In genomic region chr22:43955040-43955882, GRCh38 we compare ENCODE assay signal across 1 cellular context.
A peak's percentile ranks its signal among the peaks of the same experiment; 100 is the strongest.
TF ChIP-seq lines count a peak whose summit lies in the region.

SAMM50 (plus strand) TSS chr22:43955442; CDS start chr22:43955578, 136 bp downstream.

TF ChIP-seq in HepG2, 621 proteins besides CTCF, POLR2A, EP300 and RAD21 (continued from another document and continues in another):
- TF ChIP-seq AHR (CRISPR knock-in tag; IDR thresholded peaks at IDR 0.05) (0 out of 2 replicates have a peak, but pooled peaks have one; percentile 27), NFYC (CRISPR knock-in tag; IDR thresholded peaks at IDR 0.05) (peak; percentile 95), HNRNPUL1 (IDR thresholded peaks at IDR 0.05; ENCODE audit: low read depth, low read length) (0 out of 2 replicates have a peak, but pooled peaks have one; percentile 33), UBTF (CRISPR knock-in tag; IDR thresholded peaks at IDR 0.05) (peak; percentile 96), ZNF766 (CRISPR knock-in tag; IDR thresholded peaks at IDR 0.05; ENCODE audit: borderline replicate concordance) (peak; percentile 46; the same call in 1 of the 2 replicates), ZNF12 (CRISPR knock-in tag; IDR thresholded peaks at IDR 0.05) (0 out of 2 replicates have a peak, but pooled peaks have one; percentile 37), ZNF160 (CRISPR knock-in tag; IDR thresholded peaks at IDR 0.05) (no peak), ZNF710 (CRISPR knock-in tag; IDR thresholded peaks at IDR 0.05; ENCODE audit: borderline replicate concordance) (peak; percentile 79; the same call in 1 of the 2 replicates), GPN1 (CRISPR knock-in tag; IDR thresholded peaks at IDR 0.05; ENCODE audit: borderline replicate concordance) (no peak), ADNP (CRISPR knock-in tag; IDR thresholded peaks at IDR 0.05) (no peak), ZNF3 (CRISPR knock-in tag; IDR thresholded peaks at IDR 0.05) (no peak), ARNT2 (CRISPR knock-in tag; IDR thresholded peaks at IDR 0.05; ENCODE audit: low read depth) (peak; percentile 79; the same call in 1 of the 2 replicates), ZNF577 (CRISPR knock-in tag; IDR thresholded peaks at IDR 0.05; ENCODE audit: borderline replicate concordance, low read depth) (no peak), ZSCAN29 (CRISPR knock-in tag; conservative IDR thresholded peaks at IDR 0.05) (0 out of 2 replicates have a peak, but pooled peaks have one; percentile 34), ZBTB46 (CRISPR knock-in tag; IDR thresholded peaks at IDR 0.05; ENCODE audit: borderline replicate concordance) (no peak), ZNF414 (CRISPR knock-in tag; IDR thresholded peaks at IDR 0.05) (peak; percentile 97), ZNF768 (CRISPR knock-in tag; IDR thresholded peaks at IDR 0.05) (peak; percentile 60; the same call in 1 of the 2 replicates), ZSCAN21 (CRISPR knock-in tag; IDR thresholded peaks at IDR 0.05; ENCODE audit: borderline replicate concordance) (peak; percentile 80; the same call in 1 of the 2 replicates), SIX4 (CRISPR knock-in tag; IDR thresholded peaks at IDR 0.05) (no peak), SRF (IDR thresholded peaks at IDR 0.05; ENCODE audit: low read depth, low read length) (no peak), ZBTB14 (CRISPR knock-in tag; IDR thresholded peaks at IDR 0.05) (peak; percentile 33; the same call in 1 of the 2 replicates), ZBTB33 (CRISPR knock-in tag; IDR thresholded peaks at IDR 0.05) (no peak), ZNF343 (CRISPR knock-in tag; IDR thresholded peaks at IDR 0.05) (0 out of 2 replicates have a peak, but pooled peaks have one; percentile 36), MLLT10 (CRISPR knock-in tag; IDR thresholded peaks at IDR 0.05) (no peak), HMGA1 (CRISPR knock-in tag; conservative IDR thresholded peaks at IDR 0.05) (no peak), SAFB2 (CRISPR knock-in tag; IDR thresholded peaks at IDR 0.05; ENCODE audit: borderline replicate concordance, low read depth) (peak; percentile 69; the same call in 1 of the 2 replicates), ZNF362 (CRISPR knock-in tag; IDR thresholded peaks at IDR 0.05; ENCODE audit: borderline replicate concordance) (no peak), KLF12 (CRISPR knock-in tag; IDR thresholded peaks at IDR 0.05; ENCODE audit: borderline replicate concordance) (0 out of 2 replicates have a peak, but pooled peaks have one; percentile 37), THYN1 (CRISPR knock-in tag; IDR thresholded peaks at IDR 0.05; ENCODE audit: borderline replicate concordance, low read depth) (no peak), RARA (CRISPR knock-in tag; IDR thresholded peaks at IDR 0.05) (peak; percentile 36; the same call in 1 of the 2 replicates), REL (CRISPR knock-in tag; conservative IDR thresholded peaks at IDR 0.05) (peak; percentile 71; the same call in 1 of the 2 replicates), MIER2 (CRISPR knock-in tag; IDR thresholded peaks at IDR 0.05) (no peak), ZNF331 (CRISPR knock-in tag; IDR thresholded peaks at IDR 0.05) (0 out of 2 replicates have a peak, but pooled peaks have one; percentile 46), TIGD3 (CRISPR knock-in tag; IDR thresholded peaks at IDR 0.05; ENCODE audit: borderline replicate concordance) (peak; percentile 29; the same call in 1 of the 2 replicates), ZZZ3 (CRISPR knock-in tag; IDR thresholded peaks at IDR 0.05; ENCODE audit: borderline replicate concordance) (peak; percentile 89), ZBTB7A (CRISPR knock-in tag; IDR thresholded peaks at IDR 0.05) (peak; percentile 56; the same call in 1 of the 2 replicates), ZC3H13 (CRISPR knock-in tag; IDR thresholded peaks at IDR 0.05) (peak; percentile 95), ZNF746 (CRISPR knock-in tag; IDR thresholded peaks at IDR 0.05) (peak; percentile 56), NR1H2 (CRISPR knock-in tag; IDR thresholded peaks at IDR 0.05; ENCODE audit: borderline replicate concordance, low read depth) (peak; percentile 34; the same call in 1 of the 2 replicates), ZKSCAN8 (CRISPR knock-in tag; IDR thresholded peaks at IDR 0.05; ENCODE audit: borderline replicate concordance) (no peak), GATAD1 (CRISPR knock-in tag; IDR thresholded peaks at IDR 0.05) (peak; percentile 94), ZNF761 (CRISPR knock-in tag; conservative IDR thresholded peaks at IDR 0.05) (0 out of 2 replicates have a peak, but pooled peaks have one; percentile 34), ZNF788 (CRISPR knock-in tag; IDR thresholded peaks at IDR 0.05; ENCODE audit: borderline replicate concordance) (peak; percentile 85; the same call in 1 of the 2 replicates), ZNF687 (CRISPR knock-in tag; IDR thresholded peaks at IDR 0.05) (peak; percentile 97)
